ENCODE assay signal across 2 cellular contexts in the genomic region with DNA sequence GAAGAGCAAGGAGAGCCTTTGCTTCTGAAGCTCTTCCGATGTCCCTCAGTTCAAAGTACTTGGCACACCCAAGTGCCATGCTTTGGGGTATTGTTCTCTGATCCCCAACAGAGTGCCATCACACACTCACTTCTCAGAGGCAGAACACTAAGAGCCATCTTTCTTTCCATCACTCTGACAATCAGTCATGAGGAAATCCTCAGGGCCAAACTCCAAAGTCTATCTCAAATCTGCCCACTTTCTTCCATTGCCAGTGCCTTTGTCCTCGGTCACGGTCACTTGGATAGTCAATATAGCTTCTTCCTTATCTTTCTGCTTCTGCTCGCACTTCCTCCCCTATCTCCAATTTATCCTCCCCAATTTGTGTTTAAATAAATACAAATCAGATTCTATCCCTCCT.
TF ChIP-seq lines count a peak whose summit lies in the region.

No MANE protein-coding gene starts in this region.

TF ChIP-seq in GM23338, 12 proteins besides CTCF, POLR2A, EP300 and RAD21 (continues in another document):
- TF ChIP-seq NANOG (IDR thresholded peaks at IDR 0.05; ENCODE audit: borderline replicate concordance) (no peak), ZNF331 (CRISPR knock-in tag; IDR thresholded peaks at IDR 0.05; ENCODE audit: low read depth) (no peak), ZNF114 (CRISPR knock-in tag; IDR thresholded peaks at IDR 0.05) (no peak), CREB1 (CRISPR knock-in tag; IDR thresholded peaks at IDR 0.05; ENCODE audit: low read depth) (no peak), POLR2AphosphoS5 (IDR thresholded peaks at IDR 0.05; ENCODE audit: low read depth) (no peak), JUNB (IDR thresholded peaks at IDR 0.05; ENCODE audit: unreplicated experiment) (no peak), STAT1 (IDR thresholded peaks at IDR 0.05; ENCODE audit: unreplicated experiment) (no peak)
- TF ChIP-seq, protein P1, sequence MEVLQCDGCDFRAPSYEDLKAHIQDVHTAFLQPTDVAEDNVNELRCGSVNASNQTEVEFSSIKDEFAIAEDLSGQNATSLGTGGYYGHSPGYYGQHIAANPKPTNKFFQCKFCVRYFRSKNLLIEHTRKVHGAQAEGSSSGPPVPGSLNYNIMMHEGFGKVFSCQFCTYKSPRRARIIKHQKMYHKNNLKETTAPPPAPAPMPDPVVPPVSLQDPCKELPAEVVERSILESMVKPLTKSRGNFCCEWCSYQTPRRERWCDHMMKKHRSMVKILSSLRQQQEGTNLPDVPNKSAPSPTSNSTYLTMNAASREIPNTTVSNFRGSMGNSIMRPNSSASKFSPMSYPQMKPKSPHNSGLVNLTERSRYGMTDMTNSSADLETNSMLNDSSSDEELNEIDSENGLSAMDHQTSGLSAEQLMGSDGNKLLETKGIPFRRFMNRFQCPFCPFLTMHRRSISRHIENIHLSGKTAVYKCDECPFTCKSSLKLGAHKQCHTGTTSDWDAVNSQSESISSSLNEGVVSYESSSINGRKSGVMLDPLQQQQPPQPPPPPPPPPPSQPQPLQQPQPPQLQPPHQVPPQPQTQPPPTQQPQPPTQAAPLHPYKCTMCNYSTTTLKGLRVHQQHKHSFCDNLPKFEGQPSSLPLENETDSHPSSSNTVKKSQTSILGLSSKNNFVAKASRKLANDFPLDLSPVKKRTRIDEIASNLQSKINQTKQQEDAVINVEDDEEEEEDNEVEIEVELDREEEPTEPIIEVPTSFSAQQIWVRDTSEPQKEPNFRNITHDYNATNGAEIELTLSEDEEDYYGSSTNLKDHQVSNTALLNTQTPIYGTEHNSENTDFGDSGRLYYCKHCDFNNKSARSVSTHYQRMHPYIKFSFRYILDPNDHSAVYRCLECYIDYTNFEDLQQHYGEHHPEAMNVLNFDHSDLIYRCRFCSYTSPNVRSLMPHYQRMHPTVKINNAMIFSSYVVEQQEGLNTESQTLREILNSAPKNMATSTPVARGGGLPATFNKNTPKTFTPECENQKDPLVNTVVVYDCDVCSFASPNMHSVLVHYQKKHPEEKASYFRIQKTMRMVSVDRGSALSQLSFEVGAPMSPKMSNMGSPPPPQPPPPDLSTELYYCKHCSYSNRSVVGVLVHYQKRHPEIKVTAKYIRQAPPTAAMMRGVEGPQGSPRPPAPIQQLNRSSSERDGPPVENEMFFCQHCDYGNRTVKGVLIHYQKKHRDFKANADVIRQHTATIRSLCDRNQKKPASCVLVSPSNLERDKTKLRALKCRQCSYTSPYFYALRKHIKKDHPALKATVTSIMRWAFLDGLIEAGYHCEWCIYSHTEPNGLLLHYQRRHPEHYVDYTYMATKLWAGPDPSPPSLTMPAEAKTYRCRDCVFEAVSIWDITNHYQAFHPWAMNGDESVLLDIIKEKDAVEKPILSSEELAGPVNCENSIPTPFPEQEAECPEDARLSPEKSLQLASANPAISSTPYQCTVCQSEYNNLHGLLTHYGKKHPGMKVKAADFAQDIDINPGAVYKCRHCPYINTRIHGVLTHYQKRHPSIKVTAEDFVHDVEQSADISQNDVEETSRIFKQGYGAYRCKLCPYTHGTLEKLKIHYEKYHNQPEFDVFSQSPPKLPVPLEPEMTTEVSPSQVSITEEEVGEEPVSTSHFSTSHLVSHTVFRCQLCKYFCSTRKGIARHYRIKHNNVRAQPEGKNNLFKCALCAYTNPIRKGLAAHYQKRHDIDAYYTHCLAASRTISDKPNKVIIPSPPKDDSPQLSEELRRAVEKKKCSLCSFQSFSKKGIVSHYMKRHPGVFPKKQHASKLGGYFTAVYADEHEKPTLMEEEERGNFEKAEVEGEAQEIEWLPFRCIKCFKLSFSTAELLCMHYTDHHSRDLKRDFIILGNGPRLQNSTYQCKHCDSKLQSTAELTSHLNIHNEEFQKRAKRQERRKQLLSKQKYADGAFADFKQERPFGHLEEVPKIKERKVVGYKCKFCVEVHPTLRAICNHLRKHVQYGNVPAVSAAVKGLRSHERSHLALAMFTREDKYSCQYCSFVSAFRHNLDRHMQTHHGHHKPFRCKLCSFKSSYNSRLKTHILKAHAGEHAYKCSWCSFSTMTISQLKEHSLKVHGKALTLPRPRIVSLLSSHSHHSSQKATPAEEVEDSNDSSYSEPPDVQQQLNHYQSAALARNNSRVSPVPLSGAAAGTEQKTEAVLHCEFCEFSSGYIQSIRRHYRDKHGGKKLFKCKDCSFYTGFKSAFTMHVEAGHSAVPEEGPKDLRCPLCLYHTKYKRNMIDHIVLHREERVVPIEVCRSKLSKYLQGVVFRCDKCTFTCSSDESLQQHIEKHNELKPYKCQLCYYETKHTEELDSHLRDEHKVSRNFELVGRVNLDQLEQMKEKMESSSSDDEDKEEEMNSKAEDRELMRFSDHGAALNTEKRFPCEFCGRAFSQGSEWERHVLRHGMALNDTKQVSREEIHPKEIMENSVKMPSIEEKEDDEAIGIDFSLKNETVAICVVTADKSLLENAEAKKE (CRISPR knock-in tag; IDR thresholded peaks at IDR 0.05) = no peak
- TF ChIP-seq, protein P2, sequence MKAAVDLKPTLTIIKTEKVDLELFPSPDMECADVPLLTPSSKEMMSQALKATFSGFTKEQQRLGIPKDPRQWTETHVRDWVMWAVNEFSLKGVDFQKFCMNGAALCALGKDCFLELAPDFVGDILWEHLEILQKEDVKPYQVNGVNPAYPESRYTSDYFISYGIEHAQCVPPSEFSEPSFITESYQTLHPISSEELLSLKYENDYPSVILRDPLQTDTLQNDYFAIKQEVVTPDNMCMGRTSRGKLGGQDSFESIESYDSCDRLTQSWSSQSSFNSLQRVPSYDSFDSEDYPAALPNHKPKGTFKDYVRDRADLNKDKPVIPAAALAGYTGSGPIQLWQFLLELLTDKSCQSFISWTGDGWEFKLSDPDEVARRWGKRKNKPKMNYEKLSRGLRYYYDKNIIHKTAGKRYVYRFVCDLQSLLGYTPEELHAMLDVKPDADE (IDR thresholded peaks at IDR 0.05) = no peak
- TF ChIP-seq, protein P3, sequence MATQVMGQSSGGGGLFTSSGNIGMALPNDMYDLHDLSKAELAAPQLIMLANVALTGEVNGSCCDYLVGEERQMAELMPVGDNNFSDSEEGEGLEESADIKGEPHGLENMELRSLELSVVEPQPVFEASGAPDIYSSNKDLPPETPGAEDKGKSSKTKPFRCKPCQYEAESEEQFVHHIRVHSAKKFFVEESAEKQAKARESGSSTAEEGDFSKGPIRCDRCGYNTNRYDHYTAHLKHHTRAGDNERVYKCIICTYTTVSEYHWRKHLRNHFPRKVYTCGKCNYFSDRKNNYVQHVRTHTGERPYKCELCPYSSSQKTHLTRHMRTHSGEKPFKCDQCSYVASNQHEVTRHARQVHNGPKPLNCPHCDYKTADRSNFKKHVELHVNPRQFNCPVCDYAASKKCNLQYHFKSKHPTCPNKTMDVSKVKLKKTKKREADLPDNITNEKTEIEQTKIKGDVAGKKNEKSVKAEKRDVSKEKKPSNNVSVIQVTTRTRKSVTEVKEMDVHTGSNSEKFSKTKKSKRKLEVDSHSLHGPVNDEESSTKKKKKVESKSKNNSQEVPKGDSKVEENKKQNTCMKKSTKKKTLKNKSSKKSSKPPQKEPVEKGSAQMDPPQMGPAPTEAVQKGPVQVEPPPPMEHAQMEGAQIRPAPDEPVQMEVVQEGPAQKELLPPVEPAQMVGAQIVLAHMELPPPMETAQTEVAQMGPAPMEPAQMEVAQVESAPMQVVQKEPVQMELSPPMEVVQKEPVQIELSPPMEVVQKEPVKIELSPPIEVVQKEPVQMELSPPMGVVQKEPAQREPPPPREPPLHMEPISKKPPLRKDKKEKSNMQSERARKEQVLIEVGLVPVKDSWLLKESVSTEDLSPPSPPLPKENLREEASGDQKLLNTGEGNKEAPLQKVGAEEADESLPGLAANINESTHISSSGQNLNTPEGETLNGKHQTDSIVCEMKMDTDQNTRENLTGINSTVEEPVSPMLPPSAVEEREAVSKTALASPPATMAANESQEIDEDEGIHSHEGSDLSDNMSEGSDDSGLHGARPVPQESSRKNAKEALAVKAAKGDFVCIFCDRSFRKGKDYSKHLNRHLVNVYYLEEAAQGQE (IDR thresholded peaks at IDR 0.05; ENCODE audit: unreplicated experiment) = no peak

TF ChIP-seq in H1, 55 proteins besides CTCF, POLR2A, EP300 and RAD21:
- TF ChIP-seq PHF8 (conservative IDR thresholded peaks at IDR 0.05; ENCODE audit: low read depth, low read length) (no peak), HDAC2 (IDR thresholded peaks at IDR 0.05; ENCODE audit: borderline replicate concordance in 1 of 2, low read depth in 2 of 2, low read length in 2 of 2) (no peak), SIRT6 (IDR thresholded peaks at IDR 0.05; ENCODE audit: low read length) (no peak), TAF7 (optimal IDR thresholded peaks at IDR 0.05; ENCODE audit: borderline replicate concordance, low read depth, low read length) (no peak), RFX5 (IDR thresholded peaks at IDR 0.05; ENCODE audit: borderline replicate concordance, low read depth, low read length) (no peak), FOSL1 (IDR thresholded peaks at IDR 0.05; ENCODE audit: insufficient read depth, low read depth, low read length) (no peak), SP4 (IDR thresholded peaks at IDR 0.05; ENCODE audit: low read length) (no peak), EGR1 (IDR thresholded peaks at IDR 0.05; ENCODE audit: borderline replicate concordance, low read depth, low read length) (no peak), TEAD4 (IDR thresholded peaks at IDR 0.05; ENCODE audit: low read depth, low read length) (no peak), GABPA (IDR thresholded peaks at IDR 0.05; ENCODE audit: borderline replicate concordance, insufficient read depth, low read length) (no peak)
- TF ChIP-seq, protein P4, sequence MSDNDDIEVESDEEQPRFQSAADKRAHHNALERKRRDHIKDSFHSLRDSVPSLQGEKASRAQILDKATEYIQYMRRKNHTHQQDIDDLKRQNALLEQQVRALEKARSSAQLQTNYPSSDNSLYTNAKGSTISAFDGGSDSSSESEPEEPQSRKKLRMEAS (IDR thresholded peaks at IDR 0.05) = no peak
- TF ChIP-seq, protein P5, sequence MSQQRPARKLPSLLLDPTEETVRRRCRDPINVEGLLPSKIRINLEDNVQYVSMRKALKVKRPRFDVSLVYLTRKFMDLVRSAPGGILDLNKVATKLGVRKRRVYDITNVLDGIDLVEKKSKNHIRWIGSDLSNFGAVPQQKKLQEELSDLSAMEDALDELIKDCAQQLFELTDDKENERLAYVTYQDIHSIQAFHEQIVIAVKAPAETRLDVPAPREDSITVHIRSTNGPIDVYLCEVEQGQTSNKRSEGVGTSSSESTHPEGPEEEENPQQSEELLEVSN (IDR thresholded peaks at IDR 0.05) = no peak
- TF ChIP-seq, protein P6, sequence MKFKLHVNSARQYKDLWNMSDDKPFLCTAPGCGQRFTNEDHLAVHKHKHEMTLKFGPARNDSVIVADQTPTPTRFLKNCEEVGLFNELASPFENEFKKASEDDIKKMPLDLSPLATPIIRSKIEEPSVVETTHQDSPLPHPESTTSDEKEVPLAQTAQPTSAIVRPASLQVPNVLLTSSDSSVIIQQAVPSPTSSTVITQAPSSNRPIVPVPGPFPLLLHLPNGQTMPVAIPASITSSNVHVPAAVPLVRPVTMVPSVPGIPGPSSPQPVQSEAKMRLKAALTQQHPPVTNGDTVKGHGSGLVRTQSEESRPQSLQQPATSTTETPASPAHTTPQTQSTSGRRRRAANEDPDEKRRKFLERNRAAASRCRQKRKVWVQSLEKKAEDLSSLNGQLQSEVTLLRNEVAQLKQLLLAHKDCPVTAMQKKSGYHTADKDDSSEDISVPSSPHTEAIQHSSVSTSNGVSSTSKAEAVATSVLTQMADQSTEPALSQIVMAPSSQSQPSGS (IDR thresholded peaks at IDR 0.05; ENCODE audit: low read length) = no peak
